28 cellular contexts compared by ENCODE assay signal in genomic region chr17:20179031-20179430, GRCh38.
"Had no signal": no experiment of that assay in that cellular context is flagged by ENCODE, and none has a peak within 500 bp of the region (broad histone marks: within the 10 kb centered on the region; RNA-seq: fewer than 3 reads in every experiment).

No MANE protein-coding gene starts in this region.

- H3K4me1 Mint-ChIP-seq: activated T-helper 17 cell treated with anti-CD3 and anti-CD28 coated beads, Interleukin-2, amount 50 U/mL, for 72 hours; mesothelial cell of epicardium; natural killer cell had no signal

- H3K9me3 Mint-ChIP-seq: activated T-cell treated with anti-CD3 and anti-CD28 coated beads, Interleukin-2, amount 50 U/mL, for 24 hours; activated T-helper 17 cell treated with anti-CD3 and anti-CD28 coated beads, Interleukin-2, amount 50 U/mL, for 72 hours; natural killer cell; stimulated activated naive CD8-positive, alpha-beta T cell treated with anti-CD3 and anti-CD28 coated beads, Interleukin-15, Interleukin-2, amounts not matched to agents 100 ng/mL and 50 ng/mL, for 24 hours had no signal

- H3K4me1 ChIP-seq: left ventricle myocardium inferior, psoas muscle, right atrium auricular region, suprapubic skin, transverse colon, vagina had no signal

- DNase-seq: activated CD4-positive, alpha-beta T cell treated with anti-CD3 and anti-CD28 coated beads for 1 hour; activated CD4-positive, alpha-beta T cell treated with anti-CD3 and anti-CD28 coated beads, Interleukin-2, amount 50 U/mL, for 4 hours; activated CD8-positive, alpha-beta memory T cell treated with anti-CD3 and anti-CD28 coated beads for 24 hours; activated CD8-positive, alpha-beta memory T cell treated with anti-CD3 and anti-CD28 coated beads, Interleukin-2, amount 50 U/mL, for 4 hours; activated naive CD4-positive, alpha-beta T cell; activated T-cell treated with anti-CD3 and anti-CD28 coated beads, Interleukin-2, amount 50 U/mL, for 24 hours; adrenal gland; cerebellar nuclear complex; effector CD4-positive, alpha-beta T cell; kidney glomerular epithelial cell; left ventricle myocardium inferior; natural killer cell; ovary; psoas muscle; stimulated activated CD4-positive, alpha-beta T cell treated with anti-CD3 and anti-CD28 coated beads, Interleukin-4, amount 100 ng/mL, for 4 hours; T-helper 1 cell; transverse colon; WERI-Rb-1 had no signal

- ATAC-seq: activated T-helper 17 cell treated with anti-CD3 and anti-CD28 coated beads, Interleukin-2, amount 50 U/mL, for 72 hours; natural killer cell; psoas muscle had no signal

- H3K9me3 ChIP-seq: adrenal gland, left ventricle myocardium inferior, neutrophil, ovary, psoas muscle, right atrium auricular region, suprapubic skin, transverse colon, vagina had no signal

- H3K27me3 ChIP-seq: adrenal gland, neutrophil, ovary, right atrium auricular region, suprapubic skin, transverse colon, vagina had no signal

- H3K27ac ChIP-seq: adrenal gland, left ventricle myocardium inferior, neutrophil, ovary, psoas muscle, right atrium auricular region, suprapubic skin, transverse colon, vagina, WERI-Rb-1 had no signal

- FAIRE-seq: endometrium, TTC549 had no signal

- H3K36me3 Mint-ChIP-seq: activated naive CD8-positive, alpha-beta T cell; mesothelial cell of epicardium; natural killer cell had no signal

- H3K27ac Mint-ChIP-seq: activated naive CD8-positive, alpha-beta T cell; activated T-cell treated with anti-CD3 and anti-CD28 coated beads, Interleukin-2, amount 50 U/mL, for 24 hours; activated T-helper 17 cell treated with anti-CD3 and anti-CD28 coated beads, Interleukin-2, amount 50 U/mL, for 72 hours; mesothelial cell of epicardium; natural killer cell; stimulated activated naive CD8-positive, alpha-beta T cell treated with anti-CD3 and anti-CD28 coated beads, Interleukin-15, Interleukin-2, amounts not matched to agents 100 ng/mL and 50 ng/mL, for 24 hours had no signal

- H3K4me3 Mint-ChIP-seq: activated naive CD8-positive, alpha-beta T cell; activated T-cell treated with anti-CD3 and anti-CD28 coated beads, Interleukin-2, amount 50 U/mL, for 24 hours; activated T-helper 17 cell treated with anti-CD3 and anti-CD28 coated beads, Interleukin-2, amount 50 U/mL, for 72 hours; mesothelial cell of epicardium; natural killer cell; stimulated activated naive CD8-positive, alpha-beta T cell treated with anti-CD3 and anti-CD28 coated beads, Interleukin-15, Interleukin-2, amounts not matched to agents 100 ng/mL and 50 ng/mL, for 24 hours had no signal

- H3K36me3 ChIP-seq: adrenal gland, left ventricle myocardium inferior, neutrophil, ovary, right atrium auricular region, suprapubic skin, transverse colon, vagina, WERI-Rb-1 had no signal

- H3K27me3 Mint-ChIP-seq: stimulated activated naive CD8-positive, alpha-beta T cell treated with anti-CD3 and anti-CD28 coated beads, Interleukin-15, Interleukin-2, amounts not matched to agents 100 ng/mL and 50 ng/mL, for 24 hours had no signal

- H3K4me3 ChIP-seq: adrenal gland, left ventricle myocardium inferior, ovary, psoas muscle, right atrium auricular region, suprapubic skin, transverse colon, vagina had no signal
